Comparison of ENCODE assay signal across 1 cellular context in the genomic region with DNA sequence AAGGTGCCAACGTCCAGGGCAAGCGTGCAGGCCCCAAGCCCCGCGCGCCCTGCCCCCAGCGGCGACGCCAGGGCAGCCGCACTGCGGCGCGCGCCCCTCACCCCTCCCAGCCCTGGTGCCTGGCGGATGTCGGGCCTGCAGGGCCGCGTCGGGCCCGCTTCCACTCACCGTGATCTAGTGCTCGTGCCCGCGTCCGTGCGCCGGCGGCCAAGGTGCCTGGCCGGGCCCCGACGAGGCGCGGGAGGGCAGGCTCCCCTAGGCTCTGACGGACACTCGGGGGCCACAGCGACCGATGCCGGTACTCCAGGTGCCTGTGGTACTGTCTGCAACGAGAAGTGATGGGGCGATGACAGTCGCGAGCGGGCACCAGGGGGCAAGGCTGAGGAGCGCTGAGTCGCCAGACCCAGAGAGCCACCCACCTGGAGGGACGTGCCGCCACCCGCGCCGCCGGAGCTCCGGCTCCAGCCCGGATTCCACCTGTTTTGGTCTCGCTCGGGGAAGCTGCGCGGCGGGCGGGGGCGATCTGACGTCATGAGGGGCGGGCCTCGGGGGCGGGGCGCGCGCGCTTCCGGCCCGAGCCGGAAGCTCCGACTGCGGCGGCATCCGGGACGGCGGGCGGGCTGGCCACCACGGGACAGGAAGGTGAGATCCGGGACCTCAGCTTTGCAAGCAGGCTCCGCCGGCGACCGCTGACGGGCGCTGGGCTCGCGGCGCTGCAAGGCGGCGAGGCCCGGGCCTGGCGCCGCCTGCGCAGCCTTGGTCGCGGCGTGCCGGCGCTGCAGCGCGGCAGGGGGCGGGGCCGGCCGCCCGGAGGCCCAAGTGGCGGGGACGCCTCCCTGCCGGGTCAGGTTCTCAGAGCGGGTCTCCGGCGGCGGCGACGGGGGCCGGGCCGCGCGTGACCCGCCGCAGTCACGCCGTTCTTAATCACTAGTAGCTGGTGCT.
TF ChIP-seq lines count a peak whose summit lies in the region.

A gene with protein sequence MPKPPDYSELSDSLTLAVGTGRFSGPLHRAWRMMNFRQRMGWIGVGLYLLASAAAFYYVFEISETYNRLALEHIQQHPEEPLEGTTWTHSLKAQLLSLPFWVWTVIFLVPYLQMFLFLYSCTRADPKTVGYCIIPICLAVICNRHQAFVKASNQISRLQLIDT (plus strand): TSS at position 927 of the 942 bp plus-strand sequence. CDS start 89 bp downstream, outside the sequence.
A gene with protein sequence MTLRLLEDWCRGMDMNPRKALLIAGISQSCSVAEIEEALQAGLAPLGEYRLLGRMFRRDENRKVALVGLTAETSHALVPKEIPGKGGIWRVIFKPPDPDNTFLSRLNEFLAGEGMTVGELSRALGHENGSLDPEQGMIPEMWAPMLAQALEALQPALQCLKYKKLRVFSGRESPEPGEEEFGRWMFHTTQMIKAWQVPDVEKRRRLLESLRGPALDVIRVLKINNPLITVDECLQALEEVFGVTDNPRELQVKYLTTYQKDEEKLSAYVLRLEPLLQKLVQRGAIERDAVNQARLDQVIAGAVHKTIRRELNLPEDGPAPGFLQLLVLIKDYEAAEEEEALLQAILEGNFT (minus strand): TSS at position 507 of the 942 bp plus-strand sequence. CDS start 655 bp downstream, outside the sequence.

TF ChIP-seq in HepG2, 621 proteins besides CTCF, POLR2A, EP300 and RAD21 (continued from another document):
- TF ChIP-seq, protein P1, sequence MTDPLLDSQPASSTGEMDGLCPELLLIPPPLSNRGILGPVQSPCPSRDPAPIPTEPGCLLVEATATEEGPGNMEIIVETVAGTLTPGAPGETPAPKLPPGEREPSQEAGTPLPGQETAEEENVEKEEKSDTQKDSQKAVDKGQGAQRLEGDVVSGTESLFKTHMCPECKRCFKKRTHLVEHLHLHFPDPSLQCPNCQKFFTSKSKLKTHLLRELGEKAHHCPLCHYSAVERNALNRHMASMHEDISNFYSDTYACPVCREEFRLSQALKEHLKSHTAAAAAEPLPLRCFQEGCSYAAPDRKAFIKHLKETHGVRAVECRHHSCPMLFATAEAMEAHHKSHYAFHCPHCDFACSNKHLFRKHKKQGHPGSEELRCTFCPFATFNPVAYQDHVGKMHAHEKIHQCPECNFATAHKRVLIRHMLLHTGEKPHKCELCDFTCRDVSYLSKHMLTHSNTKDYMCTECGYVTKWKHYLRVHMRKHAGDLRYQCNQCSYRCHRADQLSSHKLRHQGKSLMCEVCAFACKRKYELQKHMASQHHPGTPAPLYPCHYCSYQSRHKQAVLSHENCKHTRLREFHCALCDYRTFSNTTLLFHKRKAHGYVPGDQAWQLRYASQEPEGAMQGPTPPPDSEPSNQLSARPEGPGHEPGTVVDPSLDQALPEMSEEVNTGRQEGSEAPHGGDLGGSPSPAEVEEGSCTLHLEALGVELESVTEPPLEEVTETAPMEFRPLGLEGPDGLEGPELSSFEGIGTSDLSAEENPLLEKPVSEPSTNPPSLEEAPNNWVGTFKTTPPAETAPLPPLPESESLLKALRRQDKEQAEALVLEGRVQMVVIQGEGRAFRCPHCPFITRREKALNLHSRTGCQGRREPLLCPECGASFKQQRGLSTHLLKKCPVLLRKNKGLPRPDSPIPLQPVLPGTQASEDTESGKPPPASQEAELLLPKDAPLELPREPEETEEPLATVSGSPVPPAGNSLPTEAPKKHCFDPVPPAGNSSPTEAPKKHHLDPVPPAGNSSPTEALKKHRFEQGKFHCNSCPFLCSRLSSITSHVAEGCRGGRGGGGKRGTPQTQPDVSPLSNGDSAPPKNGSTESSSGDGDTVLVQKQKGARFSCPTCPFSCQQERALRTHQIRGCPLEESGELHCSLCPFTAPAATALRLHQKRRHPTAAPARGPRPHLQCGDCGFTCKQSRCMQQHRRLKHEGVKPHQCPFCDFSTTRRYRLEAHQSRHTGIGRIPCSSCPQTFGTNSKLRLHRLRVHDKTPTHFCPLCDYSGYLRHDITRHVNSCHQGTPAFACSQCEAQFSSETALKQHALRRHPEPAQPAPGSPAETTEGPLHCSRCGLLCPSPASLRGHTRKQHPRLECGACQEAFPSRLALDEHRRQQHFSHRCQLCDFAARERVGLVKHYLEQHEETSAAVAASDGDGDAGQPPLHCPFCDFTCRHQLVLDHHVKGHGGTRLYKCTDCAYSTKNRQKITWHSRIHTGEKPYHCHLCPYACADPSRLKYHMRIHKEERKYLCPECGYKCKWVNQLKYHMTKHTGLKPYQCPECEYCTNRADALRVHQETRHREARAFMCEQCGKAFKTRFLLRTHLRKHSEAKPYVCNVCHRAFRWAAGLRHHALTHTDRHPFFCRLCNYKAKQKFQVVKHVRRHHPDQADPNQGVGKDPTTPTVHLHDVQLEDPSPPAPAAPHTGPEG (CRISPR knock-in tag; IDR thresholded peaks at IDR 0.05), result peak; percentile 90; the same call in 1 of the 2 replicates
- TF ChIP-seq ZNF777 (CRISPR knock-in tag; IDR thresholded peaks at IDR 0.05) (peak; percentile 80), KDM5B (CRISPR knock-in tag; IDR thresholded peaks at IDR 0.05; ENCODE audit: borderline replicate concordance) (peak; percentile 82), PHF8 (CRISPR knock-in tag; IDR thresholded peaks at IDR 0.05) (peak; percentile 90), LCORL (IDR thresholded peaks at IDR 0.05) (no peak), LCORL (CRISPR knock-in tag; IDR thresholded peaks at IDR 0.05) (0 out of 2 replicates have a peak, but pooled peaks have one; percentile 35), ZFP62 (CRISPR knock-in tag; IDR thresholded peaks at IDR 0.05) (no peak), ZNF501 (CRISPR knock-in tag; IDR thresholded peaks at IDR 0.05) (peak; percentile 66), TBX3 (IDR thresholded peaks at IDR 0.05; ENCODE audit: borderline replicate concordance) (no peak), PAWR (CRISPR knock-in tag; IDR thresholded peaks at IDR 0.05; ENCODE audit: borderline replicate concordance) (peak; percentile 69; the same call in 1 of the 2 replicates), NR1H2 (CRISPR knock-in tag; IDR thresholded peaks at IDR 0.05; ENCODE audit: borderline replicate concordance, low read depth) (no peak), ZNF773 (CRISPR knock-in tag; IDR thresholded peaks at IDR 0.05; ENCODE audit: borderline replicate concordance) (peak; percentile 46; the same call in 1 of the 2 replicates), GZF1 (CRISPR knock-in tag; IDR thresholded peaks at IDR 0.05) (peak; percentile 66; the same call in 1 of the 2 replicates), RELA (CRISPR knock-in tag; IDR thresholded peaks at IDR 0.05) (no peak), MIER3 (CRISPR knock-in tag; IDR thresholded peaks at IDR 0.05; ENCODE audit: borderline replicate concordance) (no peak)
- TF ChIP-seq, protein P2, sequence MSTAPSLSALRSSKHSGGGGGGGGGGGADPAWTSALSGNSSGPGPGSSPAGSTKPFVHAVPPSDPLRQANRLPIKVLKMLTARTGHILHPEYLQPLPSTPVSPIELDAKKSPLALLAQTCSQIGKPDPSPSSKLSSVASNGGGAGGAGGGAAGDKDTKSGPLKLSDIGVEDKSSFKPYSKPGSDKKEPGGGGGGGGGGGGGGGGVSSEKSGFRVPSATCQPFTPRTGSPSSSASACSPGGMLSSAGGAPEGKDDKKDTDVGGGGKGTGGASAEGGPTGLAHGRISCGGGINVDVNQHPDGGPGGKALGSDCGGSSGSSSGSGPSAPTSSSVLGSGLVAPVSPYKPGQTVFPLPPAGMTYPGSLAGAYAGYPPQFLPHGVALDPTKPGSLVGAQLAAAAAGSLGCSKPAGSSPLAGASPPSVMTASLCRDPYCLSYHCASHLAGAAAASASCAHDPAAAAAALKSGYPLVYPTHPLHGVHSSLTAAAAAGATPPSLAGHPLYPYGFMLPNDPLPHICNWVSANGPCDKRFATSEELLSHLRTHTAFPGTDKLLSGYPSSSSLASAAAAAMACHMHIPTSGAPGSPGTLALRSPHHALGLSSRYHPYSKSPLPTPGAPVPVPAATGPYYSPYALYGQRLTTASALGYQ (CRISPR knock-in tag; IDR thresholded peaks at IDR 0.05), result peak; percentile 50; the same call in 1 of the 2 replicates
- TF ChIP-seq, protein P3, sequence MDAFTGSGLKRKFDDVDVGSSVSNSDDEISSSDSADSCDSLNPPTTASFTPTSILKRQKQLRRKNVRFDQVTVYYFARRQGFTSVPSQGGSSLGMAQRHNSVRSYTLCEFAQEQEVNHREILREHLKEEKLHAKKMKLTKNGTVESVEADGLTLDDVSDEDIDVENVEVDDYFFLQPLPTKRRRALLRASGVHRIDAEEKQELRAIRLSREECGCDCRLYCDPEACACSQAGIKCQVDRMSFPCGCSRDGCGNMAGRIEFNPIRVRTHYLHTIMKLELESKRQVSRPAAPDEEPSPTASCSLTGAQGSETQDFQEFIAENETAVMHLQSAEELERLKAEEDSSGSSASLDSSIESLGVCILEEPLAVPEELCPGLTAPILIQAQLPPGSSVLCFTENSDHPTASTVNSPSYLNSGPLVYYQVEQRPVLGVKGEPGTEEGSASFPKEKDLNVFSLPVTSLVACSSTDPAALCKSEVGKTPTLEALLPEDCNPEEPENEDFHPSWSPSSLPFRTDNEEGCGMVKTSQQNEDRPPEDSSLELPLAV (CRISPR knock-in tag; conservative IDR thresholded peaks at IDR 0.05; ENCODE audit: low read depth), result no peak
TF ChIP-seq in HepG2: peak in this region for 277.
